1 cellular context compared by ENCODE assay signal in the genomic region with DNA sequence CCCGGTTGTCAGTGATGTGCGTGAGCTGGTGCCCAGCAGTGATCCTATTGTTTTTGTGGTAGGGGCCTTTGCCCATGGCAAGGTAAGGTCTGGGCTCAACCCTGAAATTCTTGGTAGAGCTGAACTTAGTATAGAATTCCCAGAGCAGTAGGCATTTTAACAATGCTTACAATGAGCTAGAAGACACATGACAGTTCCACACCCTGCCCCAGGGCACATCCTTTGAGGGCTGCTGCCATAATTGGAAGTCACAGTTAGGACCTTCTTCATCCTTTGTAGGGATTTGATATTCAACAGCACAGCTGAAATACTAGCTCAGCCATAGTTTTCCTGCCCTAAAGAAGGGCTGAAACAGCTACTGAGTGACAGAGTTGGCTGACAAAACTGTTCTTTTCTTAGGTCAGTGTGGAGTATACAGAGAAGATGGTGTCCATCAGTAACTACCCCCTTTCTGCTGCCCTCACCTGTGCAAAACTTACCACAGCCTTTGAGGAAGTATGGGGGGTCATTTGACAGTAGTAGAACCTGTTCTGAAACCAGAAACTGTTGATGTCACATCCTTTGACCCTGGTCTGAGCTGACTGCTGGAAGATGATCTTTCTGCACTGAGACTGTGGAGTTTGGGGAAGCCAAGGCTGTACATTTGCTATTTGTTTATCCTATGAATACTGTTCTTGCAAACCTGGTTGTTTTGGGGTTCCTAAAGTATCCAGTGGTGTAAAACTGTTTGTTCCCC.
TF ChIP-seq lines count a peak whose summit lies in the region.

No MANE protein-coding gene starts in this region.

TF ChIP-seq in GM12878, 131 proteins besides CTCF, POLR2A, EP300 and RAD21:
- TF ChIP-seq SREBF1 (IDR thresholded peaks at IDR 0.05; ENCODE audit: low read length) (no peak), SUZ12 (IDR thresholded peaks at IDR 0.05; ENCODE audit: unreplicated experiment) (no peak), RELA (IDR thresholded peaks at IDR 0.05; ENCODE audit: borderline replicate concordance, partially characterized antibody) (no peak), ZNF622 (IDR thresholded peaks at IDR 0.05) (no peak), ZNF207 (IDR thresholded peaks at IDR 0.05; ENCODE audit: borderline replicate concordance) (no peak), TAF1 (IDR thresholded peaks at IDR 0.05; ENCODE audit: borderline replicate concordance, low read depth, low read length) (no peak), ZNF24 (IDR thresholded peaks at IDR 0.05) (no peak), MYB (IDR thresholded peaks at IDR 0.05; ENCODE audit: borderline replicate concordance, low read depth, low read length) (no peak), FOS (IDR thresholded peaks at IDR 0.05; ENCODE audit: borderline replicate concordance, extremely low read depth, insufficient read length) (no peak), TCF7 (IDR thresholded peaks at IDR 0.05; ENCODE audit: borderline replicate concordance) (no peak), ATF7 (IDR thresholded peaks at IDR 0.05; ENCODE audit: low read depth) (no peak), MAX (IDR thresholded peaks at IDR 0.05; ENCODE audit: low read depth, low read length) (no peak), SIX5 (IDR thresholded peaks at IDR 0.05; ENCODE audit: low read depth, low read length, severe bottlenecking) (no peak), NFXL1 (IDR thresholded peaks at IDR 0.05; ENCODE audit: borderline replicate concordance) (no peak), YY1 (IDR thresholded peaks at IDR 0.05; ENCODE audit: low read depth, low read length) (no peak)
- TF ChIP-seq, protein P1, sequence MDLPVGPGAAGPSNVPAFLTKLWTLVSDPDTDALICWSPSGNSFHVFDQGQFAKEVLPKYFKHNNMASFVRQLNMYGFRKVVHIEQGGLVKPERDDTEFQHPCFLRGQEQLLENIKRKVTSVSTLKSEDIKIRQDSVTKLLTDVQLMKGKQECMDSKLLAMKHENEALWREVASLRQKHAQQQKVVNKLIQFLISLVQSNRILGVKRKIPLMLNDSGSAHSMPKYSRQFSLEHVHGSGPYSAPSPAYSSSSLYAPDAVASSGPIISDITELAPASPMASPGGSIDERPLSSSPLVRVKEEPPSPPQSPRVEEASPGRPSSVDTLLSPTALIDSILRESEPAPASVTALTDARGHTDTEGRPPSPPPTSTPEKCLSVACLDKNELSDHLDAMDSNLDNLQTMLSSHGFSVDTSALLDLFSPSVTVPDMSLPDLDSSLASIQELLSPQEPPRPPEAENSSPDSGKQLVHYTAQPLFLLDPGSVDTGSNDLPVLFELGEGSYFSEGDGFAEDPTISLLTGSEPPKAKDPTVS (IDR thresholded peaks at IDR 0.05; ENCODE audit: low read depth, low read length), result no peak
